15 cellular contexts compared by ENCODE assay signal in genomic region chr10:12358863-12359647, GRCh38. TPM values are rescaled to one million over a fixed set of nuclear protein-coding genes. Genes with fewer than 3 reads are reported as not detected.
DNase-seq lines count a peak whose midpoint lies in the region; ATAC-seq lines count a peak whose summit lies in the region.
"Had no signal": no experiment of that assay in that cellular context is flagged by ENCODE, and none has a peak within 500 bp of the region (broad histone marks: within the 10 kb centered on the region; RNA-seq: fewer than 3 reads in every experiment).

No MANE protein-coding gene starts in this region.

- POLR2A ChIA-PET in activated CD8-positive, alpha-beta T cell treated with anti-CD3 and anti-CD28 coated beads, Interleukin-2, amount 10 ng/mL, durations not matched to agents 7 days and 5 days (lab: Charles Lee): no interaction called here

- no peaks in the 10 kb centered on the region for H3K4me1 ChIP-seq in right cardiac atrium (ENCODE audit: control insufficient read depth, insufficient read depth, low read length)
- H3K4me1 ChIP-seq: adrenal gland had no signal

- H3K9me3 ChIP-seq in right cardiac atrium (ENCODE audit: control insufficient read depth, low read length): no peaks in the 10 kb centered on the region
- H3K9me3 ChIP-seq: adrenal gland had no signal

- no peak overlapping the region for H3K4me3 ChIP-seq in right cardiac atrium (ENCODE audit: low read length)
- H3K4me3 ChIP-seq: adrenal gland had no signal

- no peak overlapping the region for H3K4me3 Mint-ChIP-seq in activated CD8-positive, alpha-beta T cell treated with anti-CD3 and anti-CD28 coated beads, Interleukin-2, amount 10 ng/mL, durations not matched to agents 7 days and 5 days
- no peak overlapping the region for H3K4me3 Mint-ChIP-seq in stimulated activated memory B cell treated with anti-CD40 and anti-IgM and Interleukin-4, amounts not matched to agents 10 μg/mL and 1 μg/mL and 100 μg/mL, for 72 hours
- H3K4me3 Mint-ChIP-seq: T-helper 2 cell treated with Interferon-gamma antibody and Interleukin-4, amounts not matched to agents 5 μg/mL and 100 μg/mL, for 36 hours had no signal

- H3K27ac Mint-ChIP-seq in activated CD8-positive, alpha-beta T cell treated with anti-CD3 and anti-CD28 coated beads, Interleukin-2, amount 10 ng/mL, durations not matched to agents 7 days and 5 days: no peak overlapping the region
- H3K27ac Mint-ChIP-seq in stimulated activated memory B cell treated with anti-CD40 and anti-IgM and Interleukin-4, amounts not matched to agents 10 μg/mL and 1 μg/mL and 100 μg/mL, for 72 hours: peak overlapping the region; percentile 77
- H3K27ac Mint-ChIP-seq: T-helper 2 cell treated with Interferon-gamma antibody and Interleukin-4, amounts not matched to agents 5 μg/mL and 100 μg/mL, for 36 hours had no signal

- DNase-seq in activated CD4-positive, alpha-beta T cell treated with anti-CD3 and anti-CD28 coated beads for 48 hours: peak; percentile 26
- no peak for DNase-seq in activated CD4-positive, alpha-beta T cell treated with anti-CD3 and anti-CD28 coated beads for 4 hours
- DNase-seq in activated CD8-positive, alpha-beta T cell treated with anti-CD3 and anti-CD28 coated beads, Interleukin-2, amount 10 ng/mL, durations not matched to agents 7 days and 5 days: no peak
- peak; percentile 42 to 81 (median 75) for DNase-seq in right cardiac atrium
- DNase-seq in SK-N-DZ (ENCODE audit: low spot score): no peak
- DNase-seq in HUDEP-2 (lab: John Stamatoyannopoulos, UW; ENCODE audit: unreplicated experiment in 76 of 76): no peak
- DNase-seq: 8988T, dermis blood vessel endothelial cell, NCI-H146, NCI-H526 treated with DMSO at 0.1 percent for 48 hours had no signal

- H3K36me3 Mint-ChIP-seq in activated CD8-positive, alpha-beta T cell treated with anti-CD3 and anti-CD28 coated beads, Interleukin-2, amount 10 ng/mL, durations not matched to agents 7 days and 5 days (ENCODE audit: low read depth): no peaks in the 10 kb centered on the region
- peaks cover 15% of the 10 kb centered on the region for H3K36me3 Mint-ChIP-seq in stimulated activated memory B cell treated with anti-CD40 and anti-IgM and Interleukin-4, amounts not matched to agents 10 μg/mL and 1 μg/mL and 100 μg/mL, for 72 hours

- no peak overlapping the region for H3K27ac ChIP-seq in right cardiac atrium (ENCODE audit: low read length)

- H3K9me3 Mint-ChIP-seq in activated CD8-positive, alpha-beta T cell treated with anti-CD3 and anti-CD28 coated beads, Interleukin-2, amount 10 ng/mL, durations not matched to agents 7 days and 5 days (ENCODE audit: insufficient read depth): no peaks in the 10 kb centered on the region
- peaks cover 3% of the 10 kb centered on the region for H3K9me3 Mint-ChIP-seq in stimulated activated memory B cell treated with anti-CD40 and anti-IgM and Interleukin-4, amounts not matched to agents 10 μg/mL and 1 μg/mL and 100 μg/mL, for 72 hours
- H3K9me3 Mint-ChIP-seq: T-helper 2 cell treated with Interferon-gamma antibody and Interleukin-4, amounts not matched to agents 5 μg/mL and 100 μg/mL, for 36 hours had no signal

- CTCF ChIA-PET in activated CD8-positive, alpha-beta T cell treated with anti-CD3 and anti-CD28 coated beads, Interleukin-2, amount 10 ng/mL, durations not matched to agents 7 days and 5 days (lab: Charles Lee): interaction anchor here (0.8 to 1.3 kb wide), 2 partner anchors 8 to 10 kb away, joined by 3 read pairs; no protein-coding TSS in a partner anchor

- ATAC-seq in activated CD8-positive, alpha-beta T cell treated with anti-CD3 and anti-CD28 coated beads, Interleukin-2, amount 10 ng/mL, durations not matched to agents 7 days and 5 days: peak; percentile 53
- ATAC-seq in right cardiac atrium: peak; percentile 70 to 74
- ATAC-seq in stimulated activated memory B cell treated with anti-CD40 and anti-IgM and Interleukin-4, amounts not matched to agents 10 μg/mL and 1 μg/mL and 100 μg/mL, for 72 hours: peak; percentile 34
- ATAC-seq in HG02981 (IDR thresholded peaks at IDR 0.05; ENCODE audit: unreplicated experiment): no peak

- H3K4me1 Mint-ChIP-seq in activated CD8-positive, alpha-beta T cell treated with anti-CD3 and anti-CD28 coated beads, Interleukin-2, amount 10 ng/mL, durations not matched to agents 7 days and 5 days (ENCODE audit: low read depth): peaks cover 16% of the 10 kb centered on the region
- H3K4me1 Mint-ChIP-seq in stimulated activated memory B cell treated with anti-CD40 and anti-IgM and Interleukin-4, amounts not matched to agents 10 μg/mL and 1 μg/mL and 100 μg/mL, for 72 hours: peaks cover 76% of the 10 kb centered on the region

- 38% methylated on average over 11 of the region's 11 CpGs for WGBS in right cardiac atrium

- H3K27me3 ChIP-seq in right cardiac atrium (ENCODE audit: control insufficient read depth, insufficient read depth): no peaks in the 10 kb centered on the region
- H3K27me3 ChIP-seq: adrenal gland had no signal

- intact Hi-C loops in right cardiac atrium (cut with DNase I): no loop called here

- H3K27me3 Mint-ChIP-seq in activated CD8-positive, alpha-beta T cell treated with anti-CD3 and anti-CD28 coated beads, Interleukin-2, amount 10 ng/mL, durations not matched to agents 7 days and 5 days (ENCODE audit: low read depth): peaks cover 11% of the 10 kb centered on the region
- no peaks in the 10 kb centered on the region for H3K27me3 Mint-ChIP-seq in stimulated activated memory B cell treated with anti-CD40 and anti-IgM and Interleukin-4, amounts not matched to agents 10 μg/mL and 1 μg/mL and 100 μg/mL, for 72 hours

RNA-seq across cellular contexts. Expression of gene CAMK1D, which starts 9.7 kb away (rescaled TPM):
- total RNA-seq in activated CD8-positive, alpha-beta T cell treated with anti-CD3 and anti-CD28 coated beads, Interleukin-2, amount 10 ng/mL, durations not matched to agents 7 days and 5 days: 1 to 10 TPM; 3.4 to 4.2 TPM
- 10 to 100 TPM; 26.4 to 44.1 (median 27.6) TPM for total RNA-seq in right cardiac atrium
- 15.2 TPM for polyA plus RNA-seq in right cardiac atrium
- 7.6 and 9.3 TPM in 2 replicates for polyA plus RNA-seq in SK-N-DZ (2014; cell fraction: cytosol; rRNA removed)
- 3.6 and 5.2 TPM in 2 replicates for polyA plus RNA-seq in SK-N-DZ (2014; cell fraction: nucleus; rRNA removed)
- total RNA-seq: RPMI7951 had no signal

Comparison
In these comparisons a context has a peak if more than half of its experiments do, and no peak if none do; other contexts are left out.
1. DNase-seq: peak in activated CD4-positive, alpha-beta T cell treated with anti-CD3 and anti-CD28 coated beads for 48 hours (single experiment) and right cardiac atrium (3 of 3); none in activated CD4-positive, alpha-beta T cell treated with anti-CD3 and anti-CD28 coated beads for 4 hours (0 of 2), activated CD8-positive, alpha-beta T cell treated with anti-CD3 and anti-CD28 coated beads, Interleukin-2, amount 10 ng/mL, durations not matched to agents 7 days and 5 days (single experiment), SK-N-DZ (single experiment) and HUDEP-2 (0 of 76).
2. RNA of gene CAMK1D, which starts 9.7 kb away (total RNA-seq): 26.4 to 44.1 TPM in right cardiac atrium; 3.4 to 4.2 TPM in activated CD8-positive, alpha-beta T cell treated with anti-CD3 and anti-CD28 coated beads, Interleukin-2, amount 10 ng/mL, durations not matched to agents 7 days and 5 days; every median in the first group is over 4 times any median in the second.